ENCODE assay signal across 8 cellular contexts in genomic region chr1:43947061-43947889, GRCh38. TPM values are rescaled to one million over a fixed set of nuclear protein-coding genes. Genes with fewer than 3 reads are reported as not detected.
A peak's percentile ranks its signal among the peaks of the same experiment; 100 is the strongest.
DNase-seq lines count a peak whose midpoint lies in the region; ATAC-seq, FAIRE-seq and TF ChIP-seq lines count a peak whose summit lies in the region.

No MANE protein-coding gene starts in this region.

- ATAC-seq in HG03520 (IDR thresholded peaks at IDR 0.05; ENCODE audit: unreplicated experiment), result peak; percentile 12
- no peak for ATAC-seq in GM12878
- peak; percentile 6 for ATAC-seq in left colon

- intact Hi-C loops in GM12878 (cut with micrococcal nuclease; ENCODE audit: unreplicated experiment), result loop anchor here (2.0 to 5.0 kb wide), 4 partner anchors 28 to 296 kb away; partner anchors contain the start of genes ATP6V0B, KDM4A and ST3GAL3
- intact Hi-C loops in left colon (cut with DNase I, micrococcal nuclease), result no loop called here
- intact Hi-C loops in thyroid gland (cut with DNase I), result no loop called here

- H3K4me2 ChIP-seq in GM12878 (ENCODE audit: control insufficient read depth, insufficient read depth), result peak overlapping the region; percentile 98

- H3K36me3 ChIP-seq in GM12878 (ENCODE audit: control insufficient read depth in 2 of 2, insufficient read depth in 2 of 2, low read length in 1 of 2), result 0 out of 4 replicates have a peak, but pooled peaks cover 0 to 4% of the 10 kb centered on the region in 2 experiments
- H3K36me3 ChIP-seq in thyroid gland, result no peaks in the 10 kb centered on the region

- H3K79me2 ChIP-seq in GM12878 (ENCODE audit: control insufficient read depth, insufficient read depth, low read length), result peaks cover 23% of the 10 kb centered on the region

- no peaks in the 10 kb centered on the region for H3K27me3 ChIP-seq in GM12878 (replicated peaks in 1 of 2; ENCODE audit: control insufficient read depth in 2 of 2, insufficient read depth in 2 of 2, low read length in 1 of 2)
- H3K27me3 ChIP-seq in thyroid gland, result no peaks in the 10 kb centered on the region

- H3K4me1 ChIP-seq in GM12878 (ENCODE audit: control insufficient read depth, insufficient read depth, low read length) (peaks cover 10% of the 10 kb centered on the region), thyroid gland (peaks cover 25 to 54% of the 10 kb centered on the region in 2 donors)

- peak overlapping the region; percentile 85 for H3K9ac ChIP-seq in GM12878 (ENCODE audit: control insufficient read depth, insufficient read depth, low read length)

- H3K27ac ChIP-seq in GM12878 (ENCODE audit: control insufficient read depth, insufficient read depth) (peak overlapping the region; percentile 93), thyroid gland (peak overlapping the region; percentile 96 to 98 (median 96))

- peak overlapping the region; percentile 99 for H2AFZ ChIP-seq in GM12878 (ENCODE audit: control insufficient read depth, low read depth, low read length)

- no peak for TF ChIP-seq EP300 in GM12878 (IDR thresholded peaks at IDR 0.05; ENCODE audit: borderline replicate concordance in 1 of 2, control insufficient read depth in 1 of 2, low read depth in 2 of 2, low read length in 2 of 2)

- CTCF ChIA-PET in GM12878 (lab: Yijun Ruan, JAX), result interaction anchor here (0.6 to 10.4 kb wide), 10 partner anchors 14 to 297 kb away, joined by 3 to 167 read pairs (median 4); partner anchors contain the start of genes ARTN and DPH2

- peak; percentile 23 for FAIRE-seq in GM12878 (lab: Jason Lieb, UNC)

- DNase-seq in GM12878 (ENCODE audit: low read depth, low spot score) (no peak), left colon (peak in 1 of 2 donors; percentile 36), thyroid gland (no peak), Kasumi-1 (lab: John Stamatoyannopoulos, UW) (no peak), RKO (ENCODE audit: low spot score) (no peak), HPDE6-E6E7 (ENCODE audit: extremely low spot score) (no peak)

- TF ChIP-seq CTCF in GM12878 (IDR thresholded peaks at IDR 0.05 in 2 of 3, conservative IDR thresholded peaks at IDR 0.05 in 1 of 3; ENCODE audit: control insufficient read depth in 2 of 3, extremely low read depth in 1 of 3, insufficient read depth in 1 of 3, low read depth in 3 of 3, low read length in 3 of 3) (no peak), thyroid gland (IDR thresholded peaks at IDR 0.05) (no peak)

- in situ Hi-C loops in GM12878 (cut with MboI), result no loop called here

- SMC1A ChIA-PET in GM12878 (lab: Charles Lee; ENCODE audit: uncharacterized antibody, unreplicated experiment), result interaction anchor here (0.5 to 7.2 kb wide), 5 partner anchors 13 to 296 kb away, joined by 3 to 100 read pairs (median 7); partner anchors contain the start of gene ARTN

- BruUV-seq in GM12878 (replicated peaks; lab: Mats Ljungman, UMichigan), result TSS peak; percentile 79

- no peak for TF ChIP-seq POLR2A in GM12878 (IDR thresholded peaks at IDR 0.05; ENCODE audit: low read depth, low read length)
- TF ChIP-seq POLR2A in thyroid gland (IDR thresholded peaks at IDR 0.05), result no peak

- POLR2A ChIA-PET in GM12878 (lab: Charles Lee), result interaction anchor here (0.6 to 3.4 kb wide), 5 partner anchors 23 to 548 kb away, joined by 3 to 18 read pairs (median 4); partner anchors contain the start of gene ATP6V0B

- WGBS in GM12878 (ENCODE audit: insufficient coverage, insufficient replicate concordance, low lambda C conversion rate, missing lambda C conversion rate), result 1% methylated on average over 27 of the region's 27 CpGs
- WGBS in thyroid gland, 2 donors, result 3 to 10% methylated on average over 12 to 17 of the region's 27 CpGs

- H3K4me3 ChIP-seq in GM08714 (ENCODE audit: low read length) (peak overlapping the region; percentile 70), GM12878 (peak overlapping the region; percentile 94), thyroid gland (replicated peaks in 1 of 3) (peak overlapping the region; percentile 33 to 83 (median 75))

- H3K9me3 ChIP-seq in GM12878 (replicated peaks; ENCODE audit: control insufficient read depth, insufficient read depth, low read length), result no peaks in the 10 kb centered on the region
- no peaks in the 10 kb centered on the region for H3K9me3 ChIP-seq in thyroid gland

- H4K20me1 ChIP-seq in GM12878 (ENCODE audit: control insufficient read depth, insufficient read depth), result no peaks in the 10 kb centered on the region

- RAD21 ChIA-PET in GM12878 (lab: Charles Lee; ENCODE audit: unreplicated experiment), result interaction anchor here (0.9 to 5.8 kb wide), 6 partner anchors 12 to 297 kb away, joined by 4 to 78 read pairs (median 11); partner anchors contain the start of genes ARTN, ATP6V0B and KDM4A

- TF ChIP-seq RAD21 in GM12878 (IDR thresholded peaks at IDR 0.05; ENCODE audit: insufficient read depth, low read depth, low read length), result no peak

RNA-seq across cellular contexts. Expression of gene IPO13, which starts 0.5 kb away (rescaled TPM):
- total RNA-seq in GM12878 (2013; cell fraction: nucleolus; rRNA removed), result 9.0 and 13.3 TPM in 2 replicates
- total RNA-seq in GM12878 (2014; rRNA removed), result 18.2 and 18.4 TPM in 2 replicates
- total RNA-seq in GM12878 (2014; rRNA removed; fragmentation: Illumina TruSeq; extraction: Trizol), result 7.3 and 10.1 TPM in 2 replicates
- 22.1 and 26.6 TPM in 2 replicates for total RNA-seq in GM12878 (2021)
- 4.5 TPM for polyA plus RNA-seq in GM12878 (2011; ENCODE audit: low read depth)
- 5.6 and 9.3 TPM in 2 replicates for polyA plus RNA-seq in GM12878 (2011; rRNA removed)
- polyA plus RNA-seq in GM12878 (2011; cell fraction: cytosol; rRNA removed), result 19.2 TPM in 2 replicates
- polyA plus RNA-seq in GM12878 (2011; cell fraction: nucleus; rRNA removed), result 29.3 and 36.2 TPM in 2 replicates
- 8.2 and 9.6 TPM in 2 replicates for polyA plus RNA-seq in GM12878 (2012)
- 8.5 and 14.0 TPM in 2 replicates for polyA plus RNA-seq in GM12878 (2014; fragmentation: Illumina TruSeq; extraction: Trizol)
- polyA plus RNA-seq in GM12878 (2014; fragmentation: Nextera tagmentation; extraction: Ambion mirVana), result 1 to 10 TPM; 7.1 to 9.5 TPM
- 16.5 and 17.9 TPM in 2 replicates for polyA plus RNA-seq in GM12878 (2014; rRNA removed)
- 10 to 100 TPM; 21.5 TPM for polyA plus RNA-seq in GM12878 (2016; fragmentation: Nextera tagmentation; extraction: Ambion mirVana)
- polyA minus RNA-seq in GM12878 (2011; rRNA and poly(A)+ RNA removed), result 24.2 and 29.7 TPM in 2 replicates
- 8.6 and 16.2 TPM in 2 replicates for polyA minus RNA-seq in GM12878 (2011; cell fraction: cytosol; rRNA and poly(A)+ RNA removed)
- polyA minus RNA-seq in GM12878 (2011; cell fraction: nucleus; rRNA and poly(A)+ RNA removed), result 8.7 and 14.9 TPM in 2 replicates
- total RNA-seq in left colon, result 10 to 100 TPM; 19.2 to 27.4 TPM
- 10 to 100 TPM; 21.1 to 48.1 (median 42.0) TPM for total RNA-seq in thyroid gland

RNA-seq across cellular contexts. Expression of gene ARTN, which starts 13.7 kb away (rescaled TPM):
- total RNA-seq in GM12878 (2013; cell fraction: nucleolus; rRNA removed), result 0.73 TPM in 1 of 2 replicates, not detected in the other
- total RNA-seq in GM12878 (2014; rRNA removed) (0.98 and 2.1 TPM in 2 replicates), GM12878 (2014; rRNA removed; fragmentation: Illumina TruSeq; extraction: Trizol) (0.40 and 0.69 TPM in 2 replicates), GM12878 (2021) (1.8 and 2.9 TPM in 2 replicates), left colon (10 to 100 TPM in 1 of 2 donors, 1 to 10 TPM in 1; 5.3 to 11.1 TPM), thyroid gland (1 to 10 TPM in 2 of 4 donors, under 1 TPM in 2; 0.40 to 2.0 (median 0.80) TPM)
- not detected for polyA plus RNA-seq in GM12878 (2011; ENCODE audit: low read depth)
- polyA plus RNA-seq in GM12878 (2011; rRNA removed) (0.11 TPM in 1 of 2 replicates, not detected in the other), GM12878 (2014; fragmentation: Illumina TruSeq; extraction: Trizol) (0.34 and 0.36 TPM in 2 replicates), GM12878 (2014; fragmentation: Nextera tagmentation; extraction: Ambion mirVana) (under 1 TPM; 0.06 to 0.16 TPM), GM12878 (2014; rRNA removed) (1.4 and 2.8 TPM in 2 replicates), GM12878 (2016; fragmentation: Nextera tagmentation; extraction: Ambion mirVana) (under 1 TPM in 1 of 2 experiments, not detected in 1; 0.21 TPM)
- 0.17 TPM in 1 of 2 replicates, not detected in the other for polyA plus RNA-seq in GM12878 (2011; cell fraction: cytosol; rRNA removed)
- 0.87 and 1.1 TPM in 2 replicates for polyA plus RNA-seq in GM12878 (2011; cell fraction: nucleus; rRNA removed)
- 1.4 and 1.8 TPM in 2 replicates for polyA plus RNA-seq in GM12878 (2012)
- polyA minus RNA-seq in GM12878 (2011; rRNA and poly(A)+ RNA removed), result not detected in 2 replicates
- polyA minus RNA-seq in GM12878 (2011; cell fraction: cytosol; rRNA and poly(A)+ RNA removed), result not detected in 2 replicates
- polyA minus RNA-seq in GM12878 (2011; cell fraction: nucleus; rRNA and poly(A)+ RNA removed), result 0.38 TPM in 1 of 2 replicates, not detected in the other

RNA-seq across cellular contexts. Expression of gene DPH2, which starts 22.5 kb away (rescaled TPM):
- 40.0 and 46.8 TPM in 2 replicates for total RNA-seq in GM12878 (2013; cell fraction: nucleolus; rRNA removed)
- 67.2 and 75.1 TPM in 2 replicates for total RNA-seq in GM12878 (2014; rRNA removed)
- 32.2 and 37.9 TPM in 2 replicates for total RNA-seq in GM12878 (2014; rRNA removed; fragmentation: Illumina TruSeq; extraction: Trizol)
- total RNA-seq in GM12878 (2021), result 58.0 and 60.1 TPM in 2 replicates
- polyA plus RNA-seq in GM12878 (2011; ENCODE audit: low read depth), result 16.1 TPM
- 30.7 and 44.0 TPM in 2 replicates for polyA plus RNA-seq in GM12878 (2011; rRNA removed)
- polyA plus RNA-seq in GM12878 (2011; cell fraction: cytosol; rRNA removed), result 72.9 and 90.9 TPM in 2 replicates
- 240 and 297 TPM in 2 replicates for polyA plus RNA-seq in GM12878 (2011; cell fraction: nucleus; rRNA removed)
- 28.3 and 30.7 TPM in 2 replicates for polyA plus RNA-seq in GM12878 (2012)
- polyA plus RNA-seq in GM12878 (2014; fragmentation: Illumina TruSeq; extraction: Trizol), result 22.4 and 43.2 TPM in 2 replicates
- polyA plus RNA-seq in GM12878 (2014; fragmentation: Nextera tagmentation; extraction: Ambion mirVana), result 10 to 100 TPM; 13.1 to 14.3 TPM
- polyA plus RNA-seq in GM12878 (2014; rRNA removed), result 74.5 and 76.2 TPM in 2 replicates
- 10 to 100 TPM; 76.6 to 82.9 TPM for polyA plus RNA-seq in GM12878 (2016; fragmentation: Nextera tagmentation; extraction: Ambion mirVana)
- polyA minus RNA-seq in GM12878 (2011; rRNA and poly(A)+ RNA removed), result 41.1 and 68.5 TPM in 2 replicates
- 18.2 and 18.3 TPM in 2 replicates for polyA minus RNA-seq in GM12878 (2011; cell fraction: cytosol; rRNA and poly(A)+ RNA removed)
- polyA minus RNA-seq in GM12878 (2011; cell fraction: nucleus; rRNA and poly(A)+ RNA removed), result 79.7 and 117 TPM in 2 replicates
- 10 to 100 TPM; 17.8 to 24.7 TPM for total RNA-seq in left colon
- total RNA-seq in thyroid gland, result 10 to 100 TPM; 13.4 to 26.7 (median 22.3) TPM

RNA-seq across cellular contexts. Expression of gene ATP6V0B, which starts 27.5 kb away (rescaled TPM):
- 39.3 and 44.3 TPM in 2 replicates for total RNA-seq in GM12878 (2013; cell fraction: nucleolus; rRNA removed)
- total RNA-seq in GM12878 (2014; rRNA removed) (176 and 177 TPM in 2 replicates), GM12878 (2014; rRNA removed; fragmentation: Illumina TruSeq; extraction: Trizol) (70.0 and 75.8 TPM in 2 replicates), GM12878 (2021) (115 and 120 TPM in 2 replicates), left colon (100 to 1,000 TPM; 166 to 182 TPM), thyroid gland (100 to 1,000 TPM; 128 to 302 (median 216) TPM)
- polyA plus RNA-seq in GM12878 (2011; ENCODE audit: low read depth), result 59.4 TPM
- polyA plus RNA-seq in GM12878 (2011; rRNA removed) (72.2 and 132 TPM in 2 replicates), GM12878 (2014; fragmentation: Illumina TruSeq; extraction: Trizol) (30.1 and 70.5 TPM in 2 replicates), GM12878 (2014; fragmentation: Nextera tagmentation; extraction: Ambion mirVana) (100 to 1,000 TPM in 1 of 2 experiments, 10 to 100 TPM in 1; 65.3 to 157 TPM), GM12878 (2014; rRNA removed) (156 and 159 TPM in 2 replicates), GM12878 (2016; fragmentation: Nextera tagmentation; extraction: Ambion mirVana) (100 to 1,000 TPM; 247 to 250 TPM)
- 218 and 285 TPM in 2 replicates for polyA plus RNA-seq in GM12878 (2011; cell fraction: cytosol; rRNA removed)
- polyA plus RNA-seq in GM12878 (2011; cell fraction: nucleus; rRNA removed), result 267 and 300 TPM in 2 replicates
- polyA plus RNA-seq in GM12878 (2012), result 76.2 and 83.3 TPM in 2 replicates
- polyA minus RNA-seq in GM12878 (2011; rRNA and poly(A)+ RNA removed), result 82.2 and 119 TPM in 2 replicates
- 35.1 and 43.2 TPM in 2 replicates for polyA minus RNA-seq in GM12878 (2011; cell fraction: cytosol; rRNA and poly(A)+ RNA removed)
- 65.8 and 94.1 TPM in 2 replicates for polyA minus RNA-seq in GM12878 (2011; cell fraction: nucleus; rRNA and poly(A)+ RNA removed)

RNA-seq across cellular contexts. Expression of gene B4GALT2, which starts 31.7 kb away (rescaled TPM):
- 15.2 and 15.5 TPM in 2 replicates for total RNA-seq in GM12878 (2013; cell fraction: nucleolus; rRNA removed)
- total RNA-seq in GM12878 (2014; rRNA removed) (61.0 and 63.8 TPM in 2 replicates), GM12878 (2014; rRNA removed; fragmentation: Illumina TruSeq; extraction: Trizol) (27.2 and 28.7 TPM in 2 replicates), GM12878 (2021) (45.4 and 47.3 TPM in 2 replicates), left colon (10 to 100 TPM; 22.7 to 28.6 TPM), thyroid gland (10 to 100 TPM; 22.3 to 30.3 (median 24.7) TPM)
- polyA plus RNA-seq in GM12878 (2011; ENCODE audit: low read depth), result 7.1 TPM
- polyA plus RNA-seq in GM12878 (2011; rRNA removed) (9.8 and 18.0 TPM in 2 replicates), GM12878 (2014; fragmentation: Illumina TruSeq; extraction: Trizol) (18.6 and 30.0 TPM in 2 replicates), GM12878 (2014; fragmentation: Nextera tagmentation; extraction: Ambion mirVana) (1 to 10 TPM in 1 of 2 experiments, under 1 TPM in 1; 0.98 to 2.8 TPM), GM12878 (2014; rRNA removed) (53.5 and 67.0 TPM in 2 replicates), GM12878 (2016; fragmentation: Nextera tagmentation; extraction: Ambion mirVana) (1 to 10 TPM; 7.2 to 9.6 TPM)
- 27.5 and 46.7 TPM in 2 replicates for polyA plus RNA-seq in GM12878 (2011; cell fraction: cytosol; rRNA removed)
- polyA plus RNA-seq in GM12878 (2011; cell fraction: nucleus; rRNA removed), result 22.6 and 26.7 TPM in 2 replicates
- polyA plus RNA-seq in GM12878 (2012), result 19.7 and 20.5 TPM in 2 replicates
- 13.2 and 22.9 TPM in 2 replicates for polyA minus RNA-seq in GM12878 (2011; rRNA and poly(A)+ RNA removed)
- 12.6 and 14.2 TPM in 2 replicates for polyA minus RNA-seq in GM12878 (2011; cell fraction: cytosol; rRNA and poly(A)+ RNA removed)
- polyA minus RNA-seq in GM12878 (2011; cell fraction: nucleus; rRNA and poly(A)+ RNA removed), result 9.3 and 15.2 TPM in 2 replicates
